In the genomic region with DNA sequence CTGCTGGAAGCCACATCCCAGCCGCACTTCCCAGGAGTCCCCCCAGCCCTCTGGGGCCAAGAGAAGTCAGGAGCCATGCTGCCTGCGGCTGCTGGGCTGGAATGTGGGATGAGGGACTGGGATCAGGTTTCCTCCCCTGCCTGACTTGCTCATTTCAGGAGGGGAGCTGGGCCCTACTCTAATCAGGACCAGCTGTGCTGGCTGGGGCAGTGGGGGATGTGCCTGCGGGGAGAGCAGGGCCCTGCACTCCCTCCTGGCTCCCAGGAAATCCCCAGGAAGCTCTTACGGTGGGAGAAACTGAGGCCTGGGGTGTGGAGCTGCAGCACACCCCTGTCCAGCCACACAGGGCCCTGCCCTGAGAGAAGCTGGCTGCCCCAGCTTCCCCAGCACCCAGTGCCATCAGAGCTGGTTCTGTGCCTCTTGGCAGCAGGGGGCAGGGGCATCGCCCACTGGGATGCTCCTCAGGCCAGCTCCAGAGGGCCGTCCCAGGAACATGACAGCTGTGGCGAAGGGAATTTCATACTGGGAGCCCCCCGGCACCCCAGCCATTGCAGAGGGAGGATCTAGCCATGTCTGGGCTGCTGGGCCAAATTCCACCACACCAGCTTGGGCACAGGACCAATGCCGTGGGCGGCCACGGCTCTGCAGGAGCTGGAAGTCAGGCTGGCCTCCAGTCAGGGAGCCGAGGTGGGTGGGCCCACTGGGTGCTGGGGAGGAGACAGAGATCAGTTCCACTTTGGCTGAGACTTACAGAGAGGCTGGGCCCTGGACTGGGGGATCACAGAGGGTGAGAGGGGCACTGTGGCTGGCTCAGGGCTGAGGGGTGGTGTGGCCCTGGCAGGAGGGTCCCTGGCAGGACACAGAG, we compare ENCODE assay signal across 11 cellular contexts. TPM values are rescaled to one million over a fixed set of nuclear protein-coding genes. Genes with fewer than 3 reads are reported as not detected.
DNase-seq lines count a peak whose midpoint lies in the region; FAIRE-seq and TF ChIP-seq lines count a peak whose summit lies in the region.
"Had no signal": no experiment of that assay in that cellular context is flagged by ENCODE, and none has a peak within 500 bp of the region (broad histone marks: within the 10 kb centered on the region; RNA-seq: fewer than 3 reads in every experiment).

No MANE protein-coding gene starts in this region.

- no TSS peak for BruUV-seq in Calu3 (replicated peaks; lab: Mats Ljungman, UMichigan)

- H3K4me3 Mint-ChIP-seq in osteocyte (ENCODE audit: unreplicated experiment) (peak overlapping the region; percentile 14), Calu3 (ENCODE audit: low read depth, unreplicated experiment) (no peak overlapping the region)
- H3K4me3 Mint-ChIP-seq: activated naive CD8-positive, alpha-beta T cell treated with anti-CD3 and anti-CD28 coated beads, Interleukin-2, amount 50 U/mL, for 24 hours had no signal

- H3K27ac Mint-ChIP-seq in osteocyte (ENCODE audit: unreplicated experiment) (peak overlapping the region; percentile 63), Calu3 (ENCODE audit: unreplicated experiment) (no peak overlapping the region)
- H3K27ac Mint-ChIP-seq: activated naive CD8-positive, alpha-beta T cell treated with anti-CD3 and anti-CD28 coated beads, Interleukin-2, amount 50 U/mL, for 24 hours had no signal

- peaks cover under 1% of the 10 kb centered on the region for H3K9me3 Mint-ChIP-seq in osteocyte (ENCODE audit: unreplicated experiment)
- no peaks in the 10 kb centered on the region for H3K9me3 Mint-ChIP-seq in Calu3 (ENCODE audit: low read depth, unreplicated experiment)
- H3K9me3 Mint-ChIP-seq: activated naive CD8-positive, alpha-beta T cell treated with anti-CD3 and anti-CD28 coated beads, Interleukin-2, amount 50 U/mL, for 24 hours had no signal

- no peak for TF ChIP-seq CTCF in osteocyte (IDR thresholded peaks at IDR 0.05)
- TF ChIP-seq CTCF in Calu3 (IDR thresholded peaks at IDR 0.05; ENCODE audit: unreplicated experiment): no peak
- TF ChIP-seq CTCF in D721Med (IDR thresholded peaks at IDR 0.05; ENCODE audit: insufficient read depth, missing control alignments): no peak

- H3K27me3 Mint-ChIP-seq in osteocyte (ENCODE audit: unreplicated experiment) (peaks cover 26% of the 10 kb centered on the region), Calu3 (ENCODE audit: unreplicated experiment) (peaks cover 38% of the 10 kb centered on the region)
- H3K27me3 Mint-ChIP-seq: activated naive CD8-positive, alpha-beta T cell treated with anti-CD3 and anti-CD28 coated beads, Interleukin-2, amount 50 U/mL, for 24 hours had no signal

- intact Hi-C loops in Calu3 (cut with micrococcal nuclease; ENCODE audit: unreplicated experiment): no loop called here

- H3K36me3 Mint-ChIP-seq in osteocyte (ENCODE audit: unreplicated experiment) (no peaks in the 10 kb centered on the region), Calu3 (ENCODE audit: insufficient read depth, unreplicated experiment) (no peaks in the 10 kb centered on the region)

- CTCF ChIA-PET in Calu3 (lab: Charles Lee): interaction anchor here (0.9 kb wide), 1 partner anchor 154 kb away, joined by 3 read pairs; no protein-coding TSS in a partner anchor

- peaks cover 38% of the 10 kb centered on the region for H3K4me1 Mint-ChIP-seq in osteocyte (ENCODE audit: unreplicated experiment)
- H3K4me1 Mint-ChIP-seq in Calu3 (ENCODE audit: low read depth, unreplicated experiment): no peaks in the 10 kb centered on the region
- H3K4me1 Mint-ChIP-seq: activated naive CD8-positive, alpha-beta T cell treated with anti-CD3 and anti-CD28 coated beads, Interleukin-2, amount 50 U/mL, for 24 hours had no signal

- no peak for FAIRE-seq in D721Med (lab: Jason Lieb, UNC)

- peak; percentile 88 for DNase-seq in DMS 273 (lab: John Stamatoyannopoulos, UW; ENCODE audit: unreplicated experiment)
- peak; percentile 38 for DNase-seq in NCI-H82 treated with DMSO at 0.1 percent for 48 hours (lab: John Stamatoyannopoulos, UW; ENCODE audit: unreplicated experiment)
- DNase-seq in fibroblast of peridontal ligament (ENCODE audit: extremely low read depth): peak; percentile 91
- peak; percentile 93 for DNase-seq in osteocyte (ENCODE audit: extremely low spot score, unreplicated experiment)
- DNase-seq in Calu3: no peak
- no peak for DNase-seq in activated CD4-positive, alpha-beta T cell treated with anti-CD3 and anti-CD28 coated beads for 48 hours
- no peak for DNase-seq in D721Med (ENCODE audit: insufficient read length, low spot score)
- no peak for DNase-seq in nucleus accumbens (lab: John Stamatoyannopoulos, UW)
- DNase-seq: activated naive CD8-positive, alpha-beta T cell treated with anti-CD3 and anti-CD28 coated beads, Interleukin-2, amount 50 U/mL, for 24 hours had no signal

RNA-seq across cellular contexts. Expression of gene PRSS38, which starts 21.3 kb away (rescaled TPM):
- total RNA-seq in osteocyte (not detected in 2 replicates), Calu3 (2022) (not detected in 2 replicates)
- total RNA-seq: mononuclear cell, PC-9 had no signal

RNA-seq across cellular contexts. Expression of gene SNAP47, which starts 58.9 kb away (rescaled TPM):
- total RNA-seq in osteocyte (28.6 and 29.6 TPM in 2 replicates), Calu3 (2022) (39.4 and 39.9 TPM in 2 replicates)

RNA-seq across cellular contexts. Expression of gene JMJD4, which starts 59.1 kb away (rescaled TPM):
- 18.2 and 20.7 TPM in 2 replicates for total RNA-seq in osteocyte
- total RNA-seq in Calu3 (2022): 37.8 and 40.0 TPM in 2 replicates

Comparison
In these comparisons a context has a peak if more than half of its experiments do, and no peak if none do; other contexts are left out.
1. DNase-seq: peak in DMS 273 (single experiment), NCI-H82 treated with DMSO at 0.1 percent for 48 hours (single experiment), fibroblast of peridontal ligament (single experiment) and osteocyte (single experiment); none in Calu3 (single experiment), activated CD4-positive, alpha-beta T cell treated with anti-CD3 and anti-CD28 coated beads for 48 hours (single experiment), D721Med (single experiment) and nucleus accumbens (0 of 56).